In the genomic region with DNA sequence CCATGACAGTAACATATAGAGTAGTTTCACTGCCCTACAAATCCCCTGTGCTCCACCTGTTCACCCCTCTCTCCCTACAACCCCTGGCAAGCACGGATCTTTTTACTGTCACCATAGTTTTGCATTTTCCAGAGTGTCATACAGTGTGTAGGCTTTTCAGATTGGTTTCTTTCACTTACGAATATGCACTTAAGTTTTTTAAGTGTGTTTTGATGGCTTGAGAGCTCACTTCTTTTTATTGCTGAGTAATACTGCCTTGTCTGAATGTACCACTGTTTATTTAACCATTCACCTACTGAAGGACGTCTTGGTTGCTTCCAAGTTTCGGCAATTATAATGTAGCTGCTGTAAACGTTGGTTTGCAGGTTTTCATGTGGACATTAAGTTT, we compare ENCODE assay signal across 8 cellular contexts.
A peak's percentile ranks its signal among the peaks of the same experiment; 100 is the strongest.
DNase-seq lines count a peak whose midpoint lies in the region; ATAC-seq and TF ChIP-seq lines count a peak whose summit lies in the region.

No MANE protein-coding gene starts in this region.

- TF ChIP-seq CTCF in fibroblast of lung (conservative IDR thresholded peaks at IDR 0.05 in 1 of 2, IDR thresholded peaks at IDR 0.05 in 1 of 2; ENCODE audit: low read depth in 1 of 2, low read length in 2 of 2) (no peak), neural progenitor cell (IDR thresholded peaks at IDR 0.05) (no peak)

- H3K79me2 ChIP-seq in fibroblast of lung (ENCODE audit: control insufficient read depth, insufficient read depth, low read length) (no peaks in the 10 kb centered on the region), neural progenitor cell (ENCODE audit: low read depth) (no peaks in the 10 kb centered on the region)

- DNase-seq in DMS53 (lab: John Stamatoyannopoulos, UW) (peak; percentile 26), DMS53 treated with DMSO at 0.1 percent for 48 hours (lab: John Stamatoyannopoulos, UW; ENCODE audit: unreplicated experiment) (no peak), NAMALWA (ENCODE audit: low spot score) (peak; percentile 46), fibroblast of lung (ENCODE audit: low read depth in 2 of 2) (peak; percentile 28 to 62), C1 segment of cervical spinal cord (lab: John Stamatoyannopoulos, UW) (no peak), neural progenitor cell (ENCODE audit: low spot score) (no peak), T-helper 9 cell (no peak)

- ATAC-seq in GM21825 (IDR thresholded peaks at IDR 0.05; ENCODE audit: unreplicated experiment): peak; percentile 38

- no peaks in the 10 kb centered on the region for H3K9me3 Mint-ChIP-seq in neural progenitor cell

- no peak overlapping the region for H3K4me3 Mint-ChIP-seq in neural progenitor cell

- H3K4me3 ChIP-seq in fibroblast of lung (replicated peaks in 1 of 4; ENCODE audit: control extremely low read depth in 1 of 4, insufficient read depth in 1 of 4, low read depth in 3 of 4, low read length in 4 of 4) (peak overlapping the region; percentile 20 to 53 (median 50)), neural progenitor cell (no peak overlapping the region)

- H3K27me3 Mint-ChIP-seq in neural progenitor cell (ENCODE audit: insufficient read depth, low read depth): no peaks in the 10 kb centered on the region

- H3K36me3 ChIP-seq in fibroblast of lung (ENCODE audit: control insufficient read depth, insufficient read depth, low read length) (no peaks in the 10 kb centered on the region), neural progenitor cell (no peaks in the 10 kb centered on the region)

- H3K27ac ChIP-seq in fibroblast of lung (ENCODE audit: insufficient read depth, low read length): peak overlapping the region; percentile 61
- no peak overlapping the region for H3K27ac ChIP-seq in neural progenitor cell

- no peak overlapping the region for H3K9ac ChIP-seq in fibroblast of lung (ENCODE audit: insufficient read depth, low read length)
- H3K9ac ChIP-seq in neural progenitor cell: no peak overlapping the region

- no peaks in the 10 kb centered on the region for H3F3A ChIP-seq in neural progenitor cell (ENCODE audit: low read depth)

- H3K4me1 ChIP-seq in fibroblast of lung (ENCODE audit: control insufficient read depth, extremely low read depth, insufficient read depth, low read length) (peaks cover 4% of the 10 kb centered on the region), neural progenitor cell (no peaks in the 10 kb centered on the region)

- H3K27ac Mint-ChIP-seq in neural progenitor cell: no peak overlapping the region

- H3K4me2 ChIP-seq in fibroblast of lung (ENCODE audit: extremely low read depth, insufficient read depth, low read length) (peak overlapping the region; percentile 95), neural progenitor cell (no peak overlapping the region)

- no peaks in the 10 kb centered on the region for H3K36me3 Mint-ChIP-seq in neural progenitor cell

- peaks cover 13% of the 10 kb centered on the region for H3K4me1 Mint-ChIP-seq in neural progenitor cell

- H2AFZ ChIP-seq in fibroblast of lung (ENCODE audit: low read length) (peak overlapping the region; percentile 69), neural progenitor cell (replicated peaks) (no peak overlapping the region)

- no peaks in the 10 kb centered on the region for H3K27me3 ChIP-seq in fibroblast of lung (ENCODE audit: control insufficient read depth, insufficient read depth, low read length)
- H3K27me3 ChIP-seq in neural progenitor cell: no peaks in the 10 kb centered on the region

- no peaks in the 10 kb centered on the region for H4K20me1 ChIP-seq in fibroblast of lung (ENCODE audit: control insufficient read depth, extremely low read depth, insufficient read depth, low read length)
- no peaks in the 10 kb centered on the region for H4K20me1 ChIP-seq in neural progenitor cell (ENCODE audit: low read depth)

- H3K9me3 ChIP-seq in fibroblast of lung (ENCODE audit: control insufficient read depth, insufficient read depth, low read depth, low read length) (no peaks in the 10 kb centered on the region), neural progenitor cell (ENCODE audit: low read depth) (no peaks in the 10 kb centered on the region)

Comparison
In these comparisons a context has a peak if more than half of its experiments do, and no peak if none do; other contexts are left out.
1. DNase-seq: peak in DMS53 (single experiment), NAMALWA (single experiment) and fibroblast of lung (2 of 2); none in DMS53 treated with DMSO at 0.1 percent for 48 hours (single experiment), C1 segment of cervical spinal cord (0 of 14), neural progenitor cell (single experiment) and T-helper 9 cell (single experiment).